Comparison of ENCODE assay signal across 1 cellular context in genomic region chr14:90383126-90383730, GRCh38.
TF ChIP-seq lines count a peak whose summit lies in the region.

No MANE protein-coding gene starts in this region.

TF ChIP-seq in GM12878, 131 proteins besides CTCF, POLR2A, EP300 and RAD21 (continued from another document and continues in another):
- TF ChIP-seq, protein P1, sequence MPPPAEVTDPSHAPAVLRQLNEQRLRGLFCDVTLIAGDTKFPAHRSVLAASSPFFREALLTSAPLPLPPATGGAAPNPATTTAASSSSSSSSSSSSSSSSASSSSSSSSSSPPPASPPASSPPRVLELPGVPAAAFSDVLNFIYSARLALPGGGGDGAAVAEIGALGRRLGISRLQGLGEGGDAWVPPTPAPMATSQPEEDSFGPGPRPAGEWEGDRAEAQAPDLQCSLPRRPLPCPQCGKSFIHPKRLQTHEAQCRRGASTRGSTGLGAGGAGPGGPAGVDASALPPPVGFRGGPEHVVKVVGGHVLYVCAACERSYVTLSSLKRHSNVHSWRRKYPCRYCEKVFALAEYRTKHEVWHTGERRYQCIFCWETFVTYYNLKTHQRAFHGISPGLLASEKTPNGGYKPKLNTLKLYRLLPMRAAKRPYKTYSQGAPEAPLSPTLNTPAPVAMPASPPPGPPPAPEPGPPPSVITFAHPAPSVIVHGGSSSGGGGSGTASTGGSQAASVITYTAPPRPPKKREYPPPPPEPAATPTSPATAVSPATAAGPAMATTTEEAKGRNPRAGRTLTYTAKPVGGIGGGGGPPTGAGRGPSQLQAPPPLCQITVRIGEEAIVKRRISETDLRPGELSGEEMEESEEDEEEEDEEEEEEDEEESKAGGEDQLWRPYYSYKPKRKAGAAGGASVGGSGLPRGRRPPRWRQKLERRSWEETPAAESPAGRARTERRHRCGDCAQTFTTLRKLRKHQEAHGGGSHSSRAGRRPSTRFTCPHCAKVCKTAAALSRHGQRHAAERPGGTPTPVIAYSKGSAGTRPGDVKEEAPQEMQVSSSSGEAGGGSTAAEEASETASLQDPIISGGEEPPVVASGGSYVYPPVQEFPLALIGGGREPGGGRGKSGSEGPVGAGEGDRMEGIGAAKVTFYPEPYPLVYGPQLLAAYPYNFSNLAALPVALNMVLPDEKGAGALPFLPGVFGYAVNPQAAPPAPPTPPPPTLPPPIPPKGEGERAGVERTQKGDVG (CRISPR knock-in tag; IDR thresholded peaks at IDR 0.05) = no peak
- peak; percentile 23 to 69; a peak in 3 of 4 replicates for TF ChIP-seq IKZF2 (IDR thresholded peaks at IDR 0.05)
- TF ChIP-seq DPF2 (IDR thresholded peaks at IDR 0.05) = peak; percentile 70
- TF ChIP-seq NRF1 (conservative IDR thresholded peaks at IDR 0.05; ENCODE audit: low read depth, low read length) = no peak
- TF ChIP-seq CBX3 (IDR thresholded peaks at IDR 0.05; ENCODE audit: borderline replicate concordance, low read depth) = no peak
- TF ChIP-seq HCFC1 (IDR thresholded peaks at IDR 0.05; ENCODE audit: low read length) = peak; percentile 69
- no peak for TF ChIP-seq RBBP5 (conservative IDR thresholded peaks at IDR 0.05)
- 0 out of 2 replicates have a peak, but pooled peaks have one; percentile 26 for TF ChIP-seq MTA3 (IDR thresholded peaks at IDR 0.05; ENCODE audit: borderline replicate concordance, low read length)
- peak; percentile 88 for TF ChIP-seq MAX (IDR thresholded peaks at IDR 0.05; ENCODE audit: low read depth, low read length)
- no peak for TF ChIP-seq PRDM15 (CRISPR knock-in tag; IDR thresholded peaks at IDR 0.05)
- 0 out of 2 replicates have a peak, but pooled peaks have one; percentile 48 for TF ChIP-seq HDGF (IDR thresholded peaks at IDR 0.05)
- TF ChIP-seq, protein P2, sequence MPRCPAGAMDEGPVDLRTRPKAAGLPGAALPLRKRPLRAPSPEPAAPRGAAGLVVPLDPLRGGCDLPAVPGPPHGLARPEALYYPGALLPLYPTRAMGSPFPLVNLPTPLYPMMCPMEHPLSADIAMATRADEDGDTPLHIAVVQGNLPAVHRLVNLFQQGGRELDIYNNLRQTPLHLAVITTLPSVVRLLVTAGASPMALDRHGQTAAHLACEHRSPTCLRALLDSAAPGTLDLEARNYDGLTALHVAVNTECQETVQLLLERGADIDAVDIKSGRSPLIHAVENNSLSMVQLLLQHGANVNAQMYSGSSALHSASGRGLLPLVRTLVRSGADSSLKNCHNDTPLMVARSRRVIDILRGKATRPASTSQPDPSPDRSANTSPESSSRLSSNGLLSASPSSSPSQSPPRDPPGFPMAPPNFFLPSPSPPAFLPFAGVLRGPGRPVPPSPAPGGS (IDR thresholded peaks at IDR 0.05; ENCODE audit: borderline replicate concordance, insufficient read depth, low read depth, low read length, poor library complexity, severe bottlenecking) = no peak
- peak; percentile 52 for TF ChIP-seq KLF5 (IDR thresholded peaks at IDR 0.05; ENCODE audit: partially characterized antibody)
- TF ChIP-seq MXI1 (IDR thresholded peaks at IDR 0.05; ENCODE audit: low read depth, low read length) = peak; percentile 29; the same call in 1 of the 2 replicates
- no peak for TF ChIP-seq RAD51 (IDR thresholded peaks at IDR 0.05)
- TF ChIP-seq, protein P3, sequence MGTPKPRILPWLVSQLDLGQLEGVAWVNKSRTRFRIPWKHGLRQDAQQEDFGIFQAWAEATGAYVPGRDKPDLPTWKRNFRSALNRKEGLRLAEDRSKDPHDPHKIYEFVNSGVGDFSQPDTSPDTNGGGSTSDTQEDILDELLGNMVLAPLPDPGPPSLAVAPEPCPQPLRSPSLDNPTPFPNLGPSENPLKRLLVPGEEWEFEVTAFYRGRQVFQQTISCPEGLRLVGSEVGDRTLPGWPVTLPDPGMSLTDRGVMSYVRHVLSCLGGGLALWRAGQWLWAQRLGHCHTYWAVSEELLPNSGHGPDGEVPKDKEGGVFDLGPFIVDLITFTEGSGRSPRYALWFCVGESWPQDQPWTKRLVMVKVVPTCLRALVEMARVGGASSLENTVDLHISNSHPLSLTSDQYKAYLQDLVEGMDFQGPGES (IDR thresholded peaks at IDR 0.05) = peak; percentile 83
- TF ChIP-seq NFIC (IDR thresholded peaks at IDR 0.05; ENCODE audit: low read depth, low read length) = 0 out of 2 replicates have a peak, but pooled peaks have one; percentile 9
- TF ChIP-seq, protein P4, sequence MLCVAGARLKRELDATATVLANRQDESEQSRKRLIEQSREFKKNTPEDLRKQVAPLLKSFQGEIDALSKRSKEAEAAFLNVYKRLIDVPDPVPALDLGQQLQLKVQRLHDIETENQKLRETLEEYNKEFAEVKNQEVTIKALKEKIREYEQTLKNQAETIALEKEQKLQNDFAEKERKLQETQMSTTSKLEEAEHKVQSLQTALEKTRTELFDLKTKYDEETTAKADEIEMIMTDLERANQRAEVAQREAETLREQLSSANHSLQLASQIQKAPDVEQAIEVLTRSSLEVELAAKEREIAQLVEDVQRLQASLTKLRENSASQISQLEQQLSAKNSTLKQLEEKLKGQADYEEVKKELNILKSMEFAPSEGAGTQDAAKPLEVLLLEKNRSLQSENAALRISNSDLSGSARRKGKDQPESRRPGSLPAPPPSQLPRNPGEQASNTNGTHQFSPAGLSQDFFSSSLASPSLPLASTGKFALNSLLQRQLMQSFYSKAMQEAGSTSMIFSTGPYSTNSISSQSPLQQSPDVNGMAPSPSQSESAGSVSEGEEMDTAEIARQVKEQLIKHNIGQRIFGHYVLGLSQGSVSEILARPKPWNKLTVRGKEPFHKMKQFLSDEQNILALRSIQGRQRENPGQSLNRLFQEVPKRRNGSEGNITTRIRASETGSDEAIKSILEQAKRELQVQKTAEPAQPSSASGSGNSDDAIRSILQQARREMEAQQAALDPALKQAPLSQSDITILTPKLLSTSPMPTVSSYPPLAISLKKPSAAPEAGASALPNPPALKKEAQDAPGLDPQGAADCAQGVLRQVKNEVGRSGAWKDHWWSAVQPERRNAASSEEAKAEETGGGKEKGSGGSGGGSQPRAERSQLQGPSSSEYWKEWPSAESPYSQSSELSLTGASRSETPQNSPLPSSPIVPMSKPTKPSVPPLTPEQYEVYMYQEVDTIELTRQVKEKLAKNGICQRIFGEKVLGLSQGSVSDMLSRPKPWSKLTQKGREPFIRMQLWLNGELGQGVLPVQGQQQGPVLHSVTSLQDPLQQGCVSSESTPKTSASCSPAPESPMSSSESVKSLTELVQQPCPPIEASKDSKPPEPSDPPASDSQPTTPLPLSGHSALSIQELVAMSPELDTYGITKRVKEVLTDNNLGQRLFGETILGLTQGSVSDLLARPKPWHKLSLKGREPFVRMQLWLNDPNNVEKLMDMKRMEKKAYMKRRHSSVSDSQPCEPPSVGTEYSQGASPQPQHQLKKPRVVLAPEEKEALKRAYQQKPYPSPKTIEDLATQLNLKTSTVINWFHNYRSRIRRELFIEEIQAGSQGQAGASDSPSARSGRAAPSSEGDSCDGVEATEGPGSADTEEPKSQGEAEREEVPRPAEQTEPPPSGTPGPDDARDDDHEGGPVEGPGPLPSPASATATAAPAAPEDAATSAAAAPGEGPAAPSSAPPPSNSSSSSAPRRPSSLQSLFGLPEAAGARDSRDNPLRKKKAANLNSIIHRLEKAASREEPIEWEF (IDR thresholded peaks at IDR 0.05; ENCODE audit: insufficient replicate concordance, low read depth, low read length) = no peak
- peak; percentile 76 for TF ChIP-seq PKNOX1 (IDR thresholded peaks at IDR 0.05)
- no peak for TF ChIP-seq ASH2L (IDR thresholded peaks at IDR 0.05; ENCODE audit: borderline replicate concordance, low read depth)
- peak; percentile 77 for TF ChIP-seq SKIL (IDR thresholded peaks at IDR 0.05; ENCODE audit: low read depth, poor library complexity, severe bottlenecking)
- TF ChIP-seq, protein P5, sequence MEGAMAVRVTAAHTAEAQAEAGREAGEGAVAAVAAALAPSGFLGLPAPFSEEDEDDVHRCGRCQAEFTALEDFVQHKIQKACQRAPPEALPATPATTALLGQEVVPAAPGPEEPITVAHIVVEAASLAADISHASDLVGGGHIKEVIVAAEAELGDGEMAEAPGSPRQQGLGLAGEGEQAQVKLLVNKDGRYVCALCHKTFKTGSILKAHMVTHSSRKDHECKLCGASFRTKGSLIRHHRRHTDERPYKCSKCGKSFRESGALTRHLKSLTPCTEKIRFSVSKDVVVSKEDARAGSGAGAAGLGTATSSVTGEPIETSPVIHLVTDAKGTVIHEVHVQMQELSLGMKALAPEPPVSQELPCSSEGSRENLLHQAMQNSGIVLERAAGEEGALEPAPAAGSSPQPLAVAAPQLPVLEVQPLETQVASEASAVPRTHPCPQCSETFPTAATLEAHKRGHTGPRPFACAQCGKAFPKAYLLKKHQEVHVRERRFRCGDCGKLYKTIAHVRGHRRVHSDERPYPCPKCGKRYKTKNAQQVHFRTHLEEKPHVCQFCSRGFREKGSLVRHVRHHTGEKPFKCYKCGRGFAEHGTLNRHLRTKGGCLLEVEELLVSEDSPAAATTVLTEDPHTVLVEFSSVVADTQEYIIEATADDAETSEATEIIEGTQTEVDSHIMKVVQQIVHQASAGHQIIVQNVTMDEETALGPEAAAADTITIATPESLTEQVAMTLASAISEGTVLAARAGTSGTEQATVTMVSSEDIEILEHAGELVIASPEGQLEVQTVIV (IDR thresholded peaks at IDR 0.05; ENCODE audit: borderline replicate concordance, partially characterized antibody) = peak; percentile 75
- peak; percentile 34 for TF ChIP-seq GABPA (IDR thresholded peaks at IDR 0.05; ENCODE audit: low read depth)
- TF ChIP-seq PAX8 (IDR thresholded peaks at IDR 0.05) = no peak
- peak; percentile 29 for TF ChIP-seq SIX5 (IDR thresholded peaks at IDR 0.05; ENCODE audit: low read depth, low read length, severe bottlenecking)
- TF ChIP-seq, protein P6, sequence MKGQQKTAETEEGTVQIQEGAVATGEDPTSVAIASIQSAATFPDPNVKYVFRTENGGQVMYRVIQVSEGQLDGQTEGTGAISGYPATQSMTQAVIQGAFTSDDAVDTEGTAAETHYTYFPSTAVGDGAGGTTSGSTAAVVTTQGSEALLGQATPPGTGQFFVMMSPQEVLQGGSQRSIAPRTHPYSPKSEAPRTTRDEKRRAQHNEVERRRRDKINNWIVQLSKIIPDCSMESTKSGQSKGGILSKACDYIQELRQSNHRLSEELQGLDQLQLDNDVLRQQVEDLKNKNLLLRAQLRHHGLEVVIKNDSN (IDR thresholded peaks at IDR 0.05; ENCODE audit: borderline replicate concordance, extremely low read length, insufficient read depth, low read depth, low read length) = no peak
- TF ChIP-seq BRCA1 (IDR thresholded peaks at IDR 0.05; ENCODE audit: low read depth, low read length) = 0 out of 2 replicates have a peak, but pooled peaks have one; percentile 18
- peak; percentile 92 for TF ChIP-seq PML (IDR thresholded peaks at IDR 0.05; ENCODE audit: low read length)
- peak; percentile 99 for TF ChIP-seq CREM (IDR thresholded peaks at IDR 0.05; ENCODE audit: low read depth)
- peak in 1 of 2 experiments; percentile 64; a peak in 1 of 3 replicates for TF ChIP-seq EGR1 (IDR thresholded peaks at IDR 0.05; ENCODE audit: borderline replicate concordance in 1 of 2, low read depth in 2 of 2, low read length in 2 of 2)
